In the genomic region with DNA sequence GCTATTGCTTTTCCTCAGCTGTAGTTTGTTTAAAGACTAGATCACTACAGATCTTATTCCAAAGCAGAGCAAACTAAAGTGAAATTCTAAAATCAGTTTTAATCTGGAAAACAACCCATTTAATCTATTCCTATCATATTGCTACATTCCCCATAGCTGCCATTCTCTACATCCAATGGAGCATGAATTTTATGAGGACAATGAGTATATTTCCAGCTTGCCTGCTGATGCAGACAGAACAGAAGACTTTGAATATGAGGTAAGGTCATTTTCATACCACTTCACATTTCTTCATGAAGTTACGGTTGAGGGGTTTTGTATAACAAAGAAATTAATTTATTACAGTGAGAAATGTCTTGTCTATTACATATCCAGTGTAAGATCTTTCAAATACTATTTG, we compare ENCODE assay signal across 1 cellular context.
A peak's percentile ranks its signal among the peaks of the same experiment; 100 is the strongest.
TF ChIP-seq lines count a peak whose summit lies in the region.

No MANE protein-coding gene starts in this region.

TF ChIP-seq in Ishikawa, 13 proteins besides CTCF, POLR2A, EP300 and RAD21 (continued from another document):
- TF ChIP-seq, protein P1, sequence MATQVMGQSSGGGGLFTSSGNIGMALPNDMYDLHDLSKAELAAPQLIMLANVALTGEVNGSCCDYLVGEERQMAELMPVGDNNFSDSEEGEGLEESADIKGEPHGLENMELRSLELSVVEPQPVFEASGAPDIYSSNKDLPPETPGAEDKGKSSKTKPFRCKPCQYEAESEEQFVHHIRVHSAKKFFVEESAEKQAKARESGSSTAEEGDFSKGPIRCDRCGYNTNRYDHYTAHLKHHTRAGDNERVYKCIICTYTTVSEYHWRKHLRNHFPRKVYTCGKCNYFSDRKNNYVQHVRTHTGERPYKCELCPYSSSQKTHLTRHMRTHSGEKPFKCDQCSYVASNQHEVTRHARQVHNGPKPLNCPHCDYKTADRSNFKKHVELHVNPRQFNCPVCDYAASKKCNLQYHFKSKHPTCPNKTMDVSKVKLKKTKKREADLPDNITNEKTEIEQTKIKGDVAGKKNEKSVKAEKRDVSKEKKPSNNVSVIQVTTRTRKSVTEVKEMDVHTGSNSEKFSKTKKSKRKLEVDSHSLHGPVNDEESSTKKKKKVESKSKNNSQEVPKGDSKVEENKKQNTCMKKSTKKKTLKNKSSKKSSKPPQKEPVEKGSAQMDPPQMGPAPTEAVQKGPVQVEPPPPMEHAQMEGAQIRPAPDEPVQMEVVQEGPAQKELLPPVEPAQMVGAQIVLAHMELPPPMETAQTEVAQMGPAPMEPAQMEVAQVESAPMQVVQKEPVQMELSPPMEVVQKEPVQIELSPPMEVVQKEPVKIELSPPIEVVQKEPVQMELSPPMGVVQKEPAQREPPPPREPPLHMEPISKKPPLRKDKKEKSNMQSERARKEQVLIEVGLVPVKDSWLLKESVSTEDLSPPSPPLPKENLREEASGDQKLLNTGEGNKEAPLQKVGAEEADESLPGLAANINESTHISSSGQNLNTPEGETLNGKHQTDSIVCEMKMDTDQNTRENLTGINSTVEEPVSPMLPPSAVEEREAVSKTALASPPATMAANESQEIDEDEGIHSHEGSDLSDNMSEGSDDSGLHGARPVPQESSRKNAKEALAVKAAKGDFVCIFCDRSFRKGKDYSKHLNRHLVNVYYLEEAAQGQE (IDR thresholded peaks at IDR 0.05; ENCODE audit: low read depth), result no peak
- TF ChIP-seq, protein P2, sequence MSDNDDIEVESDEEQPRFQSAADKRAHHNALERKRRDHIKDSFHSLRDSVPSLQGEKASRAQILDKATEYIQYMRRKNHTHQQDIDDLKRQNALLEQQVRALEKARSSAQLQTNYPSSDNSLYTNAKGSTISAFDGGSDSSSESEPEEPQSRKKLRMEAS (IDR thresholded peaks at IDR 0.05), result peak; percentile 10; the same call in 1 of the 2 replicates
- TF ChIP-seq CREB1 (IDR thresholded peaks at IDR 0.05; ENCODE audit: low read depth), result no peak
- TF ChIP-seq CEBPB (IDR thresholded peaks at IDR 0.05), result peak; percentile 90
- peak; percentile 97 for TF ChIP-seq TCF12 (IDR thresholded peaks at IDR 0.05; ENCODE audit: low read depth)
- TF ChIP-seq YY1 (IDR thresholded peaks at IDR 0.05; ENCODE audit: low read depth), result no peak
